In genomic region chr6:117544725-117545124, GRCh38 we compare ENCODE assay signal across 15 cellular contexts.
"Had no signal": no experiment of that assay in that cellular context is flagged by ENCODE, and none has a peak within 500 bp of the region (broad histone marks: within the 10 kb centered on the region; RNA-seq: fewer than 3 reads in every experiment).

No MANE protein-coding gene starts in this region.

- H3K27ac ChIP-seq: coronary artery, gastroesophageal sphincter, right atrium auricular region, transverse colon had no signal

- H3K27me3 ChIP-seq: gastroesophageal sphincter, right atrium auricular region, transverse colon had no signal

- ATAC-seq: activated T-helper 17 cell treated with anti-CD3 and anti-CD28 coated beads, Interleukin-2, amount 50 U/mL, for 72 hours; gastroesophageal sphincter; stimulated activated naive B cell treated with anti-CD40 and anti-IgM and Interleukin-4, amounts not matched to agents 10 μg/mL and 1 μg/mL and 100 μg/mL, for 72 hours had no signal

- DNase-seq: activated B cell treated with CpG ODN at 0.5 μM for 24 hours; activated CD4-positive, alpha-beta T cell treated with anti-CD3 and anti-CD28 coated beads, Interleukin-2, amount 10 ng/mL, durations not matched to agents 7 days and 5 days; activated CD8-positive, alpha-beta memory T cell treated with anti-CD3 and anti-CD28 coated beads for 24 hours; activated naive CD4-positive, alpha-beta T cell treated with anti-CD3 and anti-CD28 coated beads for 36 hours; activated T-cell treated with anti-CD3 and anti-CD28 coated beads for 4 hours; caudate nucleus; effector CD4-positive, alpha-beta T cell; posterior cingulate gyrus; stimulated activated CD4-positive, alpha-beta T cell treated with anti-CD3 and anti-CD28 coated beads, Interleukin-2, amount 100 ng/mL, for 24 hours; stimulated activated naive B cell treated with anti-CD40 and anti-IgM and Interleukin-4, amounts not matched to agents 10 μg/mL and 1 μg/mL and 100 μg/mL, for 72 hours; transverse colon had no signal

- H3K4me3 ChIP-seq: coronary artery, gastroesophageal sphincter, right atrium auricular region, transverse colon had no signal

- H3K9me3 ChIP-seq: gastroesophageal sphincter, right atrium auricular region, transverse colon had no signal
